8 cellular contexts compared by ENCODE assay signal in the genomic region with DNA sequence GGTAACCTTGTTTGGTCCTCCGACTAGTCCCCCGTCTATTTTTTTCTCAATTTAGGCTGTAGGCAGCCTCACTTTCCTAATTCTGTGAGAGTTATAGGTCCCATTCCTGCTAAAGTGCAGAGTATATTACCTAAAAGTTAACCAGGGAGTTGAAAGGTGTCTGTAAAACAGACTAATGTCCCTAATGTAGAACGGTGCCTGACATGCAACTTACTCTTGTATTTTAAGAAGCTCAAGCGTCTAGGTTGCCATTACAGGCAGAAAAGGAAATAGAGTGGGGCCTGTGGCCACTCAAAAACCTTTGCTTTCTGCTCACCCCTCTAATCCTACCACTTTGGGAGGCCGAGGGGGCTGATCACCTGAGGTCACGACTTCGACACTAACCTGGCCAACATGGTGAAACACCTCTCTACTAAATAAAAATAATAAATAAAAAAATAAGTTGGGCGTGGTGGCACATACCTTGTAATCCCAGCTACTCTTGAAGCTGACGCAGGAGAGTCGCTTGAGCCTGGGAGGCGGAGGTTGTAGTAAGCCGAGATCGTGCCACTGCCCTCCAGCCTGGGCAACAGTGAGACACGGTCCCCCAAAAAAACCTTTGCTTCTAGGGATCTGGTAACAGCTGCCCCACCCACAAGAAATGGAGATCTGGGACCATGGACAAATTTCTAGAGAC. TPM values are rescaled to one million over a fixed set of nuclear protein-coding genes. Genes with fewer than 3 reads are reported as not detected.
DNase-seq lines count a peak whose midpoint lies in the region; ATAC-seq and TF ChIP-seq lines count a peak whose summit lies in the region.

No MANE protein-coding gene starts in this region.

- no peak for TF ChIP-seq CTCF in Calu3 (IDR thresholded peaks at IDR 0.05; ENCODE audit: unreplicated experiment)
- no peak for TF ChIP-seq CTCF in WTC11 (IDR thresholded peaks at IDR 0.05)
- no peak for TF ChIP-seq CTCF in fibroblast of mammary gland (conservative IDR thresholded peaks at IDR 0.05; ENCODE audit: control insufficient read depth, insufficient read depth, low read depth, low read length)
- no peak for TF ChIP-seq CTCF in psoas muscle (IDR thresholded peaks at IDR 0.05)

- ATAC-seq in WTC11 (no peak), psoas muscle (no peak), GM19395 (IDR thresholded peaks at IDR 0.05; ENCODE audit: unreplicated experiment) (no peak)

- H3K4me1 Mint-ChIP-seq in Calu3 (ENCODE audit: low read depth, unreplicated experiment) = peaks cover 34% of the 10 kb centered on the region
- H3K4me1 Mint-ChIP-seq in WTC11 = peaks cover 44% of the 10 kb centered on the region

- peaks cover 38% of the 10 kb centered on the region for H3K4me1 ChIP-seq in psoas muscle

- H3K27me3 ChIP-seq in psoas muscle (ENCODE audit: insufficient read depth in 3 of 3, low read length in 2 of 3) = no peaks in the 10 kb centered on the region

- H3K27ac Mint-ChIP-seq in Calu3 (ENCODE audit: unreplicated experiment) = peak overlapping the region; percentile 100
- peak overlapping the region; percentile 99 for H3K27ac Mint-ChIP-seq in WTC11

- H3K4me3 ChIP-seq in fibroblast of mammary gland (ENCODE audit: control insufficient read depth, low read depth, low read length) (peak overlapping the region; percentile 100), psoas muscle (peak overlapping the region; percentile 87)

- POLR2A ChIA-PET in WTC11 (lab: Charles Lee) = interaction anchor here (0.6 to 8.3 kb wide), 44 partner anchors 11 to 1768 kb away, joined by 3 to 563 read pairs (median 19); a partner anchor contains a TSS

- H3K36me3 ChIP-seq in KOPT-K1 (ENCODE audit: insufficient read depth, low read length) = no peaks in the 10 kb centered on the region
- peaks cover 5 to 30% of the 10 kb centered on the region in 2 donors for H3K36me3 ChIP-seq in psoas muscle (ENCODE audit: insufficient read depth in 1 of 2, low read depth in 1 of 2)

- CTCF ChIA-PET in Calu3 (lab: Charles Lee) (interaction anchor here (1.9 to 2.7 kb wide), 4 partner anchors 22 to 91 kb away, joined by 8 to 21 read pairs (median 12); a partner anchor contains a TSS), WTC11 (lab: Charles Lee) (interaction anchor here (1.5 kb wide), 1 partner anchor 99 kb away, joined by 4 read pairs; no protein-coding TSS in a partner anchor)

- H3K27ac ChIP-seq in KOPT-K1 (ENCODE audit: low read depth, low read length, poor library complexity, severe bottlenecking) (peak overlapping the region; percentile 99), psoas muscle (peak overlapping the region; percentile 97)

- no peaks in the 10 kb centered on the region for H3K9me3 ChIP-seq in KOPT-K1 (ENCODE audit: insufficient read depth, low read length, poor library complexity, severe bottlenecking)
- H3K9me3 ChIP-seq in psoas muscle = no peaks in the 10 kb centered on the region

- intact Hi-C loops in Calu3 (cut with micrococcal nuclease; ENCODE audit: unreplicated experiment) (no loop called here), psoas muscle (cut with DNase I) (loop anchor here in 1 of 2 donors (2.0 kb wide), 1 partner anchor 160 kb away; a partner anchor contains a TSS)

- no TSS peak for BruUV-seq in Calu3 (replicated peaks; lab: Mats Ljungman, UMichigan)

- H3K9me3 Mint-ChIP-seq in Calu3 (ENCODE audit: low read depth, unreplicated experiment) (no peaks in the 10 kb centered on the region), WTC11 (no peaks in the 10 kb centered on the region)

- peaks cover 14% of the 10 kb centered on the region for H3K27me3 Mint-ChIP-seq in Calu3 (ENCODE audit: unreplicated experiment)
- no peaks in the 10 kb centered on the region for H3K27me3 Mint-ChIP-seq in WTC11 (ENCODE audit: low read depth)

- H3K36me3 Mint-ChIP-seq in Calu3 (ENCODE audit: insufficient read depth, unreplicated experiment) = peaks cover 87% of the 10 kb centered on the region
- peaks cover 37% of the 10 kb centered on the region for H3K36me3 Mint-ChIP-seq in WTC11

- H3K4me3 Mint-ChIP-seq in Calu3 (ENCODE audit: low read depth, unreplicated experiment) (peak overlapping the region; percentile 98), WTC11 (peak overlapping the region; percentile 95)

- WGBS in psoas muscle, 3 donors = 0 to 1% (median 0%) methylated on average over 14 of the region's 14 CpGs

- no peak for DNase-seq in Calu3
- no peak for DNase-seq in WTC11 (ENCODE audit: low spot score)
- no peak for DNase-seq in fibroblast of mammary gland (ENCODE audit: low read depth)
- DNase-seq in psoas muscle = no peak
- DNase-seq in pons (ENCODE audit: low spot score) = no peak
- DNase-seq in NCI-H1048 (lab: John Stamatoyannopoulos, UW) = no peak

TF ChIP-seq in WTC11, 78 proteins besides CTCF, POLR2A, EP300 and RAD21 (continues in another document):
- TF ChIP-seq, protein P1, sequence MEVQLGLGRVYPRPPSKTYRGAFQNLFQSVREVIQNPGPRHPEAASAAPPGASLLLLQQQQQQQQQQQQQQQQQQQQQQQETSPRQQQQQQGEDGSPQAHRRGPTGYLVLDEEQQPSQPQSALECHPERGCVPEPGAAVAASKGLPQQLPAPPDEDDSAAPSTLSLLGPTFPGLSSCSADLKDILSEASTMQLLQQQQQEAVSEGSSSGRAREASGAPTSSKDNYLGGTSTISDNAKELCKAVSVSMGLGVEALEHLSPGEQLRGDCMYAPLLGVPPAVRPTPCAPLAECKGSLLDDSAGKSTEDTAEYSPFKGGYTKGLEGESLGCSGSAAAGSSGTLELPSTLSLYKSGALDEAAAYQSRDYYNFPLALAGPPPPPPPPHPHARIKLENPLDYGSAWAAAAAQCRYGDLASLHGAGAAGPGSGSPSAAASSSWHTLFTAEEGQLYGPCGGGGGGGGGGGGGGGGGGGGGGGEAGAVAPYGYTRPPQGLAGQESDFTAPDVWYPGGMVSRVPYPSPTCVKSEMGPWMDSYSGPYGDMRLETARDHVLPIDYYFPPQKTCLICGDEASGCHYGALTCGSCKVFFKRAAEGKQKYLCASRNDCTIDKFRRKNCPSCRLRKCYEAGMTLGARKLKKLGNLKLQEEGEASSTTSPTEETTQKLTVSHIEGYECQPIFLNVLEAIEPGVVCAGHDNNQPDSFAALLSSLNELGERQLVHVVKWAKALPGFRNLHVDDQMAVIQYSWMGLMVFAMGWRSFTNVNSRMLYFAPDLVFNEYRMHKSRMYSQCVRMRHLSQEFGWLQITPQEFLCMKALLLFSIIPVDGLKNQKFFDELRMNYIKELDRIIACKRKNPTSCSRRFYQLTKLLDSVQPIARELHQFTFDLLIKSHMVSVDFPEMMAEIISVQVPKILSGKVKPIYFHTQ (CRISPR knock-in tag; IDR thresholded peaks at IDR 0.05) = peak; percentile 79
- TF ChIP-seq ZNF416 (CRISPR knock-in tag; IDR thresholded peaks at IDR 0.05) (peak; percentile 27), RELA (CRISPR knock-in tag; IDR thresholded peaks at IDR 0.05; ENCODE audit: borderline replicate concordance) (no peak), ZNF121 (CRISPR knock-in tag; IDR thresholded peaks at IDR 0.05) (no peak), SP1 (CRISPR knock-in tag; conservative IDR thresholded peaks at IDR 0.05) (no peak; the same call in 1 of the 2 replicates), SMAD4 (CRISPR knock-in tag; IDR thresholded peaks at IDR 0.05) (no peak), IRF2 (CRISPR knock-in tag; IDR thresholded peaks at IDR 0.05; ENCODE audit: borderline replicate concordance, low read depth) (no peak), CBFB (CRISPR knock-in tag; IDR thresholded peaks at IDR 0.05; ENCODE audit: low read depth) (no peak)
- TF ChIP-seq, protein P2, sequence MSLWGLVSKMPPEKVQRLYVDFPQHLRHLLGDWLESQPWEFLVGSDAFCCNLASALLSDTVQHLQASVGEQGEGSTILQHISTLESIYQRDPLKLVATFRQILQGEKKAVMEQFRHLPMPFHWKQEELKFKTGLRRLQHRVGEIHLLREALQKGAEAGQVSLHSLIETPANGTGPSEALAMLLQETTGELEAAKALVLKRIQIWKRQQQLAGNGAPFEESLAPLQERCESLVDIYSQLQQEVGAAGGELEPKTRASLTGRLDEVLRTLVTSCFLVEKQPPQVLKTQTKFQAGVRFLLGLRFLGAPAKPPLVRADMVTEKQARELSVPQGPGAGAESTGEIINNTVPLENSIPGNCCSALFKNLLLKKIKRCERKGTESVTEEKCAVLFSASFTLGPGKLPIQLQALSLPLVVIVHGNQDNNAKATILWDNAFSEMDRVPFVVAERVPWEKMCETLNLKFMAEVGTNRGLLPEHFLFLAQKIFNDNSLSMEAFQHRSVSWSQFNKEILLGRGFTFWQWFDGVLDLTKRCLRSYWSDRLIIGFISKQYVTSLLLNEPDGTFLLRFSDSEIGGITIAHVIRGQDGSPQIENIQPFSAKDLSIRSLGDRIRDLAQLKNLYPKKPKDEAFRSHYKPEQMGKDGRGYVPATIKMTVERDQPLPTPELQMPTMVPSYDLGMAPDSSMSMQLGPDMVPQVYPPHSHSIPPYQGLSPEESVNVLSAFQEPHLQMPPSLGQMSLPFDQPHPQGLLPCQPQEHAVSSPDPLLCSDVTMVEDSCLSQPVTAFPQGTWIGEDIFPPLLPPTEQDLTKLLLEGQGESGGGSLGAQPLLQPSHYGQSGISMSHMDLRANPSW (CRISPR knock-in tag; conservative IDR thresholded peaks at IDR 0.05; ENCODE audit: low read depth) = no peak
- TF ChIP-seq, protein P3, sequence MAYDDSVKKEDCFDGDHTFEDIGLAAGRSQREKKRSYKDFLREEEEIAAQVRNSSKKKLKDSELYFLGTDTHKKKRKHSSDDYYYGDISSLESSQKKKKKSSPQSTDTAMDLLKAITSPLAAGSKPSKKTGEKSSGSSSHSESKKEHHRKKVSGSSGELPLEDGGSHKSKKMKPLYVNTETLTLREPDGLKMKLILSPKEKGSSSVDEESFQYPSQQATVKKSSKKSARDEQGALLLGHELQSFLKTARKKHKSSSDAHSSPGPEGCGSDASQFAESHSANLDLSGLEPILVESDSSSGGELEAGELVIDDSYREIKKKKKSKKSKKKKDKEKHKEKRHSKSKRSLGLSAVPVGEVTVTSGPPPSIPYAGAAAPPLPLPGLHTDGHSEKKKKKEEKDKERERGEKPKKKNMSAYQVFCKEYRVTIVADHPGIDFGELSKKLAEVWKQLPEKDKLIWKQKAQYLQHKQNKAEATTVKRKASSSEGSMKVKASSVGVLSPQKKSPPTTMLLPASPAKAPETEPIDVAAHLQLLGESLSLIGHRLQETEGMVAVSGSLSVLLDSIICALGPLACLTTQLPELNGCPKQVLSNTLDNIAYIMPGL (CRISPR knock-in tag; IDR thresholded peaks at IDR 0.05) = no peak

RNA-seq across cellular contexts. Expression of a gene that starts 37.9 kb away (rescaled TPM):
- 24.9 and 27.1 TPM in 2 replicates for total RNA-seq in Calu3 (2022)
- total RNA-seq in WTC11 (2021) = 1.9 to 2.4 TPM (median 2.0 TPM) in 3 replicates
- 1 to 10 TPM in 3 of 4 donors, under 1 TPM in 1; 0.99 to 2.7 (median 1.6) TPM for total RNA-seq in psoas muscle
- 1 to 10 TPM in 1 of 3 donors, under 1 TPM in 2; 0.32 to 1.2 (median 0.40) TPM for polyA plus RNA-seq in psoas muscle
